In genomic region chrX:11499076-11500044, GRCh38 we compare ENCODE assay signal across 14 cellular contexts.
DNase-seq lines count a peak whose midpoint lies in the region; ATAC-seq and TF ChIP-seq lines count a peak whose summit lies in the region.
"Had no signal": no experiment of that assay in that cellular context is flagged by ENCODE, and none has a peak within 500 bp of the region (broad histone marks: within the 10 kb centered on the region; RNA-seq: fewer than 3 reads in every experiment).

No MANE protein-coding gene starts in this region.

- DNase-seq in MCF 10A (ENCODE audit: unreplicated experiment) (peak; percentile 44), mammary epithelial cell (no peak), amniotic stem cell (lab: John Stamatoyannopoulos, UW) (peak; percentile 10), foreskin fibroblast (peak; percentile 54 to 77), testis (no peak), globus pallidus (ENCODE audit: low spot score) (no peak)
- DNase-seq: lower lobe of right lung; MV-4-11; stimulated activated naive CD4-positive, alpha-beta T cell had no signal

- intact Hi-C loops in MCF 10A (cut with micrococcal nuclease) (loop anchor here (2.0 kb wide), 1 partner anchor 29 kb away; no protein-coding TSS in a partner anchor), mammary epithelial cell (cut with micrococcal nuclease) (no loop called here), testis (cut with DNase I; ENCODE audit: low total_unique reads) (no loop called here)

- no peaks in the 10 kb centered on the region for H3K27me3 ChIP-seq in mammary epithelial cell (ENCODE audit: insufficient read depth, low read length)
- no peaks in the 10 kb centered on the region for H3K27me3 ChIP-seq in testis

- TF ChIP-seq CTCF in MCF 10A (IDR thresholded peaks at IDR 0.05; ENCODE audit: unreplicated experiment) (no peak), mammary epithelial cell (conservative IDR thresholded peaks at IDR 0.05 in 1 of 2, IDR thresholded peaks at IDR 0.05 in 1 of 2; ENCODE audit: extremely low read depth in 1 of 2, insufficient read depth in 1 of 2, low read depth in 1 of 2, low read length in 2 of 2) (no peak), foreskin fibroblast (IDR thresholded peaks at IDR 0.05; ENCODE audit: low read depth, low read length) (no peak), testis (IDR thresholded peaks at IDR 0.05) (no peak)

- no peaks in the 10 kb centered on the region for H3K4me1 ChIP-seq in mammary epithelial cell (ENCODE audit: insufficient read depth, low read length)
- no peaks in the 10 kb centered on the region for H3K4me1 ChIP-seq in testis
- H3K4me1 ChIP-seq: lower lobe of right lung had no signal

- CTCF ChIA-PET in MCF 10A (lab: Yijun Ruan, JAX), result interaction anchor here (1.2 kb wide), 1 partner anchor 19 kb away, joined by 3 read pairs; no protein-coding TSS in a partner anchor
- CTCF ChIA-PET in mammary epithelial cell (lab: Charles Lee; ENCODE audit: low non-redundant PET), result no interaction called here

- H3K4me3 Mint-ChIP-seq in MCF 10A (ENCODE audit: unreplicated experiment), result no peak overlapping the region
- H3K4me3 Mint-ChIP-seq: central memory CD8-positive, alpha-beta T cell; neural crest cell had no signal

- H3K79me2 ChIP-seq in mammary epithelial cell (ENCODE audit: insufficient read depth, low read length), result no peaks in the 10 kb centered on the region

- H3K9me3 ChIP-seq in mammary epithelial cell (replicated peaks; ENCODE audit: insufficient read depth, low read length) (peaks cover 3% of the 10 kb centered on the region), testis (no peaks in the 10 kb centered on the region)
- H3K9me3 ChIP-seq: lower lobe of right lung had no signal

- peaks cover 13% of the 10 kb centered on the region for H3K27me3 Mint-ChIP-seq in MCF 10A (ENCODE audit: insufficient read depth, unreplicated experiment)
- H3K27me3 Mint-ChIP-seq: central memory CD8-positive, alpha-beta T cell had no signal

- dilution Hi-C loops in mammary epithelial cell (cut with HindIII; ENCODE audit: low sequenced_read_pairs), result no loop called here

- BruUV-seq in MCF 10A (replicated peaks; lab: Mats Ljungman, UMichigan), result no TSS peak
- BruUV-seq in mammary epithelial cell (replicated peaks; lab: Mats Ljungman, UMichigan), result no TSS peak

- no peaks in the 10 kb centered on the region for H3K36me3 Mint-ChIP-seq in MCF 10A (ENCODE audit: insufficient read depth, unreplicated experiment)

- H3K9me3 Mint-ChIP-seq in MCF 10A (ENCODE audit: unreplicated experiment), result no peaks in the 10 kb centered on the region
- H3K9me3 Mint-ChIP-seq: central memory CD8-positive, alpha-beta T cell had no signal

- H3K27ac ChIP-seq in mammary epithelial cell (ENCODE audit: insufficient read depth, low read depth, low read length), result no peak overlapping the region
- no peak overlapping the region for H3K27ac ChIP-seq in testis
- H3K27ac ChIP-seq: 22Rv1, lower lobe of right lung had no signal

- POLR2A ChIA-PET in MCF 10A (lab: Yijun Ruan, JAX), result interaction anchor here (0.6 kb wide), 1 partner anchor 11 kb away, joined by 3 read pairs; no protein-coding TSS in a partner anchor

- no peak overlapping the region for H2AFZ ChIP-seq in mammary epithelial cell (ENCODE audit: low read depth, low read length)

- TF ChIP-seq POLR2A in testis (IDR thresholded peaks at IDR 0.05), result no peak

- ATAC-seq in HG03457 (IDR thresholded peaks at IDR 0.05; ENCODE audit: unreplicated experiment), result no peak
- no peak for ATAC-seq in HG03571 (IDR thresholded peaks at IDR 0.05; ENCODE audit: unreplicated experiment)
- ATAC-seq: lower lobe of right lung had no signal

- no peak overlapping the region for H3K4me2 ChIP-seq in mammary epithelial cell (ENCODE audit: insufficient read depth, low read depth, low read length)

- H4K20me1 ChIP-seq in mammary epithelial cell (ENCODE audit: insufficient read depth, low read length), result no peaks in the 10 kb centered on the region

- H3K36me3 ChIP-seq in mammary epithelial cell (ENCODE audit: insufficient read depth, low read length) (no peaks in the 10 kb centered on the region), testis (ENCODE audit: low read depth, missing control alignments) (no peaks in the 10 kb centered on the region)
- H3K36me3 ChIP-seq: lower lobe of right lung had no signal

- H3K4me3 ChIP-seq in mammary epithelial cell (replicated peaks in 1 of 3; ENCODE audit: insufficient read depth in 1 of 3, low read depth in 2 of 3, low read length in 3 of 3), result no peak overlapping the region
- H3K4me3 ChIP-seq in foreskin fibroblast (ENCODE audit: low read depth in 1 of 2, low read length in 2 of 2), result no peak overlapping the region
- no peak overlapping the region for H3K4me3 ChIP-seq in testis
- H3K4me3 ChIP-seq: lower lobe of right lung had no signal

- in situ Hi-C loops in mammary epithelial cell (cut with MboI; ENCODE audit: low sequenced_read_pairs in 2 of 2), result no loop called here

- H3K4me1 Mint-ChIP-seq in MCF 10A (ENCODE audit: insufficient read depth, unreplicated experiment), result no peaks in the 10 kb centered on the region
- H3K4me1 Mint-ChIP-seq: central memory CD8-positive, alpha-beta T cell; neural crest cell had no signal

- no peak overlapping the region for H3K9ac ChIP-seq in mammary epithelial cell (ENCODE audit: insufficient read depth, low read length)

- 21% methylated on average over 5 of the region's 5 CpGs for WGBS in mammary epithelial cell (ENCODE audit: low coverage, missing lambda C conversion rate)
- WGBS in testis, 2 donors, result 70 to 75% methylated on average over 5 of the region's 5 CpGs

- H3K27ac Mint-ChIP-seq in MCF 10A (ENCODE audit: low read depth, unreplicated experiment), result no peak overlapping the region

Comparison
In these comparisons a context has a peak if more than half of its experiments do, and no peak if none do; other contexts are left out.
1. DNase-seq: peak in MCF 10A (single experiment), amniotic stem cell (single experiment) and foreskin fibroblast (2 of 2); none in mammary epithelial cell (single experiment), testis (single experiment) and globus pallidus (single experiment).